Comparison of ENCODE assay signal across 8 cellular contexts in genomic region chr5:179822059-179822432, GRCh38. TPM values are rescaled to one million over a fixed set of nuclear protein-coding genes. Genes with fewer than 3 reads are reported as not detected.
A peak's percentile ranks its signal among the peaks of the same experiment; 100 is the strongest.
DNase-seq lines count a peak whose midpoint lies in the region; ATAC-seq, FAIRE-seq and TF ChIP-seq lines count a peak whose summit lies in the region.

No MANE protein-coding gene starts in this region.

- CTCF ChIA-PET in A549 (lab: Yijun Ruan, JAX) = interaction anchor here (1.4 to 4.8 kb wide), 4 partner anchors 11 to 86 kb away, joined by 5 to 27 read pairs (median 6); partner anchors contain the start of gene TBC1D9B

- H3K4me3 ChIP-seq in A549 (peak overlapping the region; percentile 81), mucosa of stomach (ENCODE audit: low read length) (peak overlapping the region; percentile 57)
- peak overlapping the region; percentile 70; the same call in 1 of the 2 replicates for H3K4me3 ChIP-seq in Jurkat, Clone E6-1 (ENCODE audit: low read length)

- H3K27ac ChIP-seq in A549 (peak overlapping the region; percentile 95 to 98), caudate nucleus (ENCODE audit: low read depth, low read length) (peak overlapping the region; percentile 99)

- ATAC-seq in A549 = no peak
- ATAC-seq in omental fat pad (ENCODE audit: low FRiP score) = no peak
- ATAC-seq in GM21526 (IDR thresholded peaks at IDR 0.05; ENCODE audit: low FRiP score, unreplicated experiment) = no peak
- ATAC-seq in GM18502 (IDR thresholded peaks at IDR 0.05; ENCODE audit: poor library complexity, unreplicated experiment) = no peak

- no peaks in the 10 kb centered on the region for H3K27me3 ChIP-seq in mucosa of stomach (ENCODE audit: control insufficient read depth, insufficient read depth, low read length)

- no peak for TF ChIP-seq POLR2A in A549 (IDR thresholded peaks at IDR 0.05; ENCODE audit: low read length)

- no peak for FAIRE-seq in A549 (lab: Jason Lieb, UNC)

- WGBS in A549 (ENCODE audit: missing lambda C conversion rate) = 3% methylated on average over 3 of the region's 3 CpGs

- H3K4me1 ChIP-seq in A549 (peaks cover 76% of the 10 kb centered on the region), mucosa of stomach (ENCODE audit: control insufficient read depth, insufficient read depth, low read length) (peaks cover 67% of the 10 kb centered on the region)

- DNase-seq in A549 (ENCODE audit: low read depth in 1 of 2, low spot score in 1 of 2) (no peak), caudate nucleus (lab: John Stamatoyannopoulos, UW) (no peak), NCI-H2171 treated with DMSO at 0.1 percent for 48 hours (lab: John Stamatoyannopoulos, UW) (no peak), omental fat pad (ENCODE audit: low spot score) (no peak)
- DNase-seq in Jurkat, Clone E6-1 (ENCODE audit: low read depth, low spot score) = no peak

- no peak for TF ChIP-seq EP300 in A549 (IDR thresholded peaks at IDR 0.05)

- H3K9me3 ChIP-seq in A549 (no peaks in the 10 kb centered on the region), mucosa of stomach (ENCODE audit: control insufficient read depth, low read length) (no peaks in the 10 kb centered on the region)

- H3K9ac ChIP-seq in mucosa of stomach (ENCODE audit: low read length) = peak overlapping the region; percentile 97

- peak overlapping the region; percentile 96 for H3K4me2 ChIP-seq in A549

- POLR2A ChIA-PET in A549 (lab: Yijun Ruan, JAX) = interaction anchor here (0.6 to 1.3 kb wide), 3 partner anchors 9 to 20 kb away, joined by 3 to 4 read pairs (median 3); no protein-coding TSS in a partner anchor

- TF ChIP-seq CTCF in A549 (IDR thresholded peaks at IDR 0.05) (no peak), omental fat pad (IDR thresholded peaks at IDR 0.05) (no peak)

- no peak for TF ChIP-seq RAD21 in A549 (conservative IDR thresholded peaks at IDR 0.05 in 1 of 2, IDR thresholded peaks at IDR 0.05 in 1 of 2)

- H3K36me3 ChIP-seq in mucosa of stomach (ENCODE audit: control insufficient read depth, insufficient read depth, low read length) = peaks cover 11% of the 10 kb centered on the region

TF ChIP-seq in A549, 52 proteins besides CTCF, POLR2A, EP300 and RAD21:
- TF ChIP-seq FOSB (CRISPR knock-in tag; IDR thresholded peaks at IDR 0.05) (0 out of 2 replicates have a peak, but pooled peaks have one; percentile 18), JUN (IDR thresholded peaks at IDR 0.05) (peak in 1 of 2 experiments; percentile 18; a peak in 1 of 5 replicates), BCL3 (IDR thresholded peaks at IDR 0.05) (0 out of 3 replicates have a peak, but pooled peaks have one; percentile 17), TFCP2L1 (CRISPR knock-in tag; IDR thresholded peaks at IDR 0.05) (0 out of 2 replicates have a peak, but pooled peaks have one; percentile 6), HOXA7 (CRISPR knock-in tag; IDR thresholded peaks at IDR 0.05) (peak; percentile 89), HES2 (IDR thresholded peaks at IDR 0.05) (no peak), HMGXB4 (CRISPR knock-in tag; IDR thresholded peaks at IDR 0.05; ENCODE audit: borderline replicate concordance) (0 out of 2 replicates have a peak, but pooled peaks have one; percentile 47), MAX (IDR thresholded peaks at IDR 0.05) (no peak), RARB (CRISPR knock-in tag; IDR thresholded peaks at IDR 0.05) (peak; percentile 74; the same call in 1 of the 2 replicates), ZSCAN20 (CRISPR knock-in tag; IDR thresholded peaks at IDR 0.05) (0 out of 2 replicates have a peak, but pooled peaks have one; percentile 62), ELK1 (IDR thresholded peaks at IDR 0.05; ENCODE audit: low read depth, low read length) (no peak)

RNA-seq across cellular contexts. Expression of gene SQSTM1, which starts 1.3 kb away (rescaled TPM):
- polyA plus RNA-seq in A549 (2011; rRNA removed) (362 and 415 TPM in 2 replicates), A549 (2017; fragmentation: RNase III; extraction: RNeasy Plus Mini Kit Qiagen cat#74134 plus additional on column Dnase treatment) (529 to 625 TPM (median 606 TPM) in 3 replicates)
- 377 and 435 TPM in 2 replicates for polyA plus RNA-seq in A549 (2012; cell fraction: cytosol; rRNA removed)
- polyA plus RNA-seq in A549 (2012; cell fraction: nucleus; rRNA removed) = 848 and 893 TPM in 2 replicates
- polyA minus RNA-seq in A549 (2011; rRNA and poly(A)+ RNA removed) = 233 and 259 TPM in 2 replicates
- polyA plus RNA-seq in Jurkat, Clone E6-1 (2012; ENCODE audit: insufficient read depth, insufficient read length) = 43.5 TPM
- 100 to 1,000 TPM; 400 to 762 (median 566) TPM for total RNA-seq in omental fat pad

RNA-seq across cellular contexts. Expression of gene MGAT4B, which starts 15.4 kb away (rescaled TPM):
- polyA plus RNA-seq in A549 (2011; rRNA removed) (57.4 and 110 TPM in 2 replicates), A549 (2017; fragmentation: RNase III; extraction: RNeasy Plus Mini Kit Qiagen cat#74134 plus additional on column Dnase treatment) (153 to 166 TPM (median 153 TPM) in 3 replicates)
- polyA plus RNA-seq in A549 (2012; cell fraction: cytosol; rRNA removed) = 145 and 194 TPM in 2 replicates
- polyA plus RNA-seq in A549 (2012; cell fraction: nucleus; rRNA removed) = 436 and 532 TPM in 2 replicates
- 132 and 144 TPM in 2 replicates for polyA minus RNA-seq in A549 (2011; rRNA and poly(A)+ RNA removed)
- polyA plus RNA-seq in Jurkat, Clone E6-1 (2012; ENCODE audit: insufficient read depth, insufficient read length) = 57.3 TPM
- total RNA-seq in omental fat pad = 10 to 100 TPM; 67.6 to 90.1 (median 73.9) TPM

RNA-seq across cellular contexts. Expression of gene LTC4S, which starts 28.3 kb away (rescaled TPM):
- not detected in 2 replicates for polyA plus RNA-seq in A549 (2011; rRNA removed)
- 0.08 and 0.19 TPM in 2 replicates for polyA plus RNA-seq in A549 (2012; cell fraction: cytosol; rRNA removed)
- polyA plus RNA-seq in A549 (2012; cell fraction: nucleus; rRNA removed) = 0.67 and 1.3 TPM in 2 replicates
- polyA plus RNA-seq in A549 (2017; fragmentation: RNase III; extraction: RNeasy Plus Mini Kit Qiagen cat#74134 plus additional on column Dnase treatment) = 0.26 TPM in 1 of 3 replicates, not detected in the others
- not detected in 2 replicates for polyA minus RNA-seq in A549 (2011; rRNA and poly(A)+ RNA removed)
- 1.9 TPM for polyA plus RNA-seq in Jurkat, Clone E6-1 (2012; ENCODE audit: insufficient read depth, insufficient read length)
- total RNA-seq in omental fat pad = 10 to 100 TPM in 2 of 4 donors, 1 to 10 TPM in 2; 7.1 to 15.1 (median 12.0) TPM

RNA-seq across cellular contexts. Expression of gene MRNIP, which starts 36.6 kb away (rescaled TPM):
- 21.4 and 26.1 TPM in 2 replicates for polyA plus RNA-seq in A549 (2011; rRNA removed)
- polyA plus RNA-seq in A549 (2012; cell fraction: cytosol; rRNA removed) = 19.4 and 20.7 TPM in 2 replicates
- polyA plus RNA-seq in A549 (2012; cell fraction: nucleus; rRNA removed) = 155 and 197 TPM in 2 replicates
- polyA plus RNA-seq in A549 (2017; fragmentation: RNase III; extraction: RNeasy Plus Mini Kit Qiagen cat#74134 plus additional on column Dnase treatment) = 29.7 to 35.9 TPM (median 30.5 TPM) in 3 replicates
- 12.2 and 13.2 TPM in 2 replicates for polyA minus RNA-seq in A549 (2011; rRNA and poly(A)+ RNA removed)
- polyA plus RNA-seq in Jurkat, Clone E6-1 (2012; ENCODE audit: insufficient read depth, insufficient read length) = 17.1 TPM
- total RNA-seq in omental fat pad = 10 to 100 TPM; 15.3 to 26.8 (median 17.7) TPM
